ENCODE assay signal across 21 cellular contexts in the genomic region with DNA sequence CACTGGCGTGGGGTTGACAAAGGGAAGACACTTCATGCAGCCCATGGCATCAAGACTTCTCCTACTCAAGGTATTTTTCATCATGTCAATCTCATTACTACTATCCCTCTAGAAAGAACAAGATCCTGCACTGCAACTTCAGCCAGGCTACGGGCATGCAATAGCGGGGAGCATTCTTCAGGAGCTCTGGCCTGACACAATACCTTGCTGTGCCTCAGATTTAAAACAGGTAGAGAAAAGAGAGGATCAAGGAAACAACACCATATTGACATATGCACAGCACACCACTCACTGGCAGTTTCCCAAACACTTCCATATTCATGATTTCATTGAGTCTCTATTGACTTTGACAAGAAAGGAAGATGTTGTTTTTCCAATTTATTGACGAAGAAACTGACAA.
"Had no signal": no experiment of that assay in that cellular context is flagged by ENCODE, and none has a peak within 500 bp of the region (broad histone marks: within the 10 kb centered on the region; RNA-seq: fewer than 3 reads in every experiment).

No MANE protein-coding gene starts in this region.

- H3K4me2 ChIP-seq: hepatocyte had no signal

- H3K9me3 ChIP-seq: esophagus muscularis mucosa, gastroesophageal sphincter, heart left ventricle, ovary, psoas muscle, sigmoid colon, thyroid gland, vagina had no signal

- H3K4me3 ChIP-seq: esophagus muscularis mucosa, gastroesophageal sphincter, heart left ventricle, hepatocyte, lung, ovary, psoas muscle, sigmoid colon, thyroid gland, vagina had no signal

- H3K36me3 ChIP-seq: esophagus muscularis mucosa, gastroesophageal sphincter, heart left ventricle, ovary, sigmoid colon, thyroid gland, vagina had no signal

- H3K27me3 ChIP-seq: esophagus muscularis mucosa, foreskin keratinocyte, gastroesophageal sphincter, heart left ventricle, hepatocyte, ovary, sigmoid colon, thyroid gland, vagina had no signal

- H2AFZ ChIP-seq: hepatocyte had no signal

- DNase-seq: effector CD8-positive, alpha-beta T cell; foreskin keratinocyte; heart left ventricle; kidney; natural killer cell; occipital lobe; ovary; posterior cingulate gyrus; psoas muscle; right cardiac atrium; sigmoid colon; stimulated activated CD4-positive, alpha-beta T cell treated with anti-CD3 and anti-CD28 coated beads, Interleukin-4, amount 100 ng/mL, for 4 hours; stimulated activated naive CD4-positive, alpha-beta T cell; stimulated activated naive CD8-positive, alpha-beta T cell treated with anti-CD3 and anti-CD28 coated beads, Interleukin-15, amount 100 ng/mL, for 72 hours; thyroid gland; trophoblast cell had no signal

- H3K4me1 ChIP-seq: gastroesophageal sphincter, sigmoid colon, thyroid gland had no signal
